17 cellular contexts compared by ENCODE assay signal in genomic region chr17:62032480-62032879, GRCh38. TPM values are rescaled to one million over a fixed set of nuclear protein-coding genes. Genes with fewer than 3 reads are reported as not detected.
A peak's percentile ranks its signal among the peaks of the same experiment; 100 is the strongest.
DNase-seq lines count a peak whose midpoint lies in the region; ATAC-seq and TF ChIP-seq lines count a peak whose summit lies in the region.
"Had no signal": no experiment of that assay in that cellular context is flagged by ENCODE, and none has a peak within 500 bp of the region (broad histone marks: within the 10 kb centered on the region; RNA-seq: fewer than 3 reads in every experiment).

No MANE protein-coding gene starts in this region.

- intact Hi-C loops in CD8-positive, alpha-beta T cell (cut with DNase I, micrococcal nuclease): loop anchor here in 1 of 2 experiments (5.0 kb wide), 1 partner anchor 35 kb away; the partner anchor contains the start of gene MED13

- no peak for ATAC-seq in CD8-positive, alpha-beta T cell
- ATAC-seq in T-helper 17 cell: no peak
- ATAC-seq in HG03175 (IDR thresholded peaks at IDR 0.05; ENCODE audit: unreplicated experiment): no peak

- no peak for DNase-seq in CD8-positive, alpha-beta T cell
- DNase-seq in EH (ENCODE audit: low read depth) (peak; percentile 20), T-helper 17 cell (no peak), glutamatergic neuron (no peak), SHP77 treated with DMSO at 0.1 percent for 48 hours (lab: John Stamatoyannopoulos, UW) (no peak), glomerular visceral epithelial cell (ENCODE audit: extremely low spot score) (no peak)
- no peak for DNase-seq in activated naive CD4-positive, alpha-beta T cell treated with anti-CD3 and anti-CD28 coated beads, Interleukin-2, amount 10 ng/mL, durations not matched to agents 7 days and 5 days
- DNase-seq: CD4-positive, CD25-positive, alpha-beta regulatory T cell; COR-L47; DMS79; IMR-90; NCI-H1694 treated with DMSO at 0.1 percent for 48 hours; NCI-H2081 treated with DMSO at 0.1 percent for 48 hours; NCI-H446; NCI-H526; SHP77 had no signal

- H3K27me3 Mint-ChIP-seq in CD8-positive, alpha-beta T cell (ENCODE audit: low read depth): no peaks in the 10 kb centered on the region
- H3K27me3 Mint-ChIP-seq in T-helper 17 cell (no peaks in the 10 kb centered on the region), glutamatergic neuron (ENCODE audit: unreplicated experiment) (peaks cover 2% of the 10 kb centered on the region)
- no peaks in the 10 kb centered on the region for H3K27me3 Mint-ChIP-seq in activated naive CD4-positive, alpha-beta T cell treated with anti-CD3 and anti-CD28 coated beads, Interleukin-2, amount 10 ng/mL, durations not matched to agents 7 days and 5 days
- H3K27me3 Mint-ChIP-seq: CD4-positive, CD25-positive, alpha-beta regulatory T cell had no signal

- H3K27ac Mint-ChIP-seq in CD8-positive, alpha-beta T cell: peak overlapping the region; percentile 64
- H3K27ac Mint-ChIP-seq in T-helper 17 cell: peak overlapping the region; percentile 53
- H3K27ac Mint-ChIP-seq in glutamatergic neuron (ENCODE audit: unreplicated experiment): peak overlapping the region; percentile 29
- H3K27ac Mint-ChIP-seq in activated naive CD4-positive, alpha-beta T cell treated with anti-CD3 and anti-CD28 coated beads, Interleukin-2, amount 10 ng/mL, durations not matched to agents 7 days and 5 days: no peak overlapping the region

- H3K9me3 ChIP-seq in CD8-positive, alpha-beta T cell (ENCODE audit: low read length): no peaks in the 10 kb centered on the region
- no peaks in the 10 kb centered on the region for H3K9me3 ChIP-seq in T-helper 17 cell (ENCODE audit: control insufficient read depth, low read length, poor library complexity, severe bottlenecking)

- no peaks in the 10 kb centered on the region for H3K9me3 Mint-ChIP-seq in CD8-positive, alpha-beta T cell
- H3K9me3 Mint-ChIP-seq in glutamatergic neuron (ENCODE audit: unreplicated experiment): no peaks in the 10 kb centered on the region
- no peaks in the 10 kb centered on the region for H3K9me3 Mint-ChIP-seq in activated naive CD4-positive, alpha-beta T cell treated with anti-CD3 and anti-CD28 coated beads, Interleukin-2, amount 10 ng/mL, durations not matched to agents 7 days and 5 days
- H3K9me3 Mint-ChIP-seq: CD4-positive, CD25-positive, alpha-beta regulatory T cell had no signal

- H3K36me3 ChIP-seq in CD8-positive, alpha-beta T cell (ENCODE audit: insufficient read depth, low read length): peaks cover 29% of the 10 kb centered on the region

- POLR2A ChIA-PET in CD8-positive, alpha-beta T cell (lab: Charles Lee): no interaction called here

- peaks cover 33% of the 10 kb centered on the region for H3K4me1 Mint-ChIP-seq in CD8-positive, alpha-beta T cell (ENCODE audit: low read depth)
- peaks cover 7% of the 10 kb centered on the region for H3K4me1 Mint-ChIP-seq in T-helper 17 cell
- peaks cover 9% of the 10 kb centered on the region for H3K4me1 Mint-ChIP-seq in glutamatergic neuron (ENCODE audit: low read depth, unreplicated experiment)
- no peaks in the 10 kb centered on the region for H3K4me1 Mint-ChIP-seq in activated naive CD4-positive, alpha-beta T cell treated with anti-CD3 and anti-CD28 coated beads, Interleukin-2, amount 10 ng/mL, durations not matched to agents 7 days and 5 days

- no peaks in the 10 kb centered on the region for H3K4me1 ChIP-seq in CD8-positive, alpha-beta T cell (ENCODE audit: insufficient read depth, low read length)

- no peak overlapping the region for H3K4me3 Mint-ChIP-seq in CD8-positive, alpha-beta T cell
- no peak overlapping the region for H3K4me3 Mint-ChIP-seq in T-helper 17 cell
- no peak overlapping the region for H3K4me3 Mint-ChIP-seq in glutamatergic neuron (ENCODE audit: unreplicated experiment)
- H3K4me3 Mint-ChIP-seq in activated naive CD4-positive, alpha-beta T cell treated with anti-CD3 and anti-CD28 coated beads, Interleukin-2, amount 10 ng/mL, durations not matched to agents 7 days and 5 days: no peak overlapping the region
- H3K4me3 Mint-ChIP-seq: CD4-positive, CD25-positive, alpha-beta regulatory T cell had no signal

- TF ChIP-seq CTCF in CD8-positive, alpha-beta T cell (IDR thresholded peaks at IDR 0.05): no peak
- TF ChIP-seq CTCF in glutamatergic neuron (IDR thresholded peaks at IDR 0.05; ENCODE audit: partially characterized antibody, unreplicated experiment): no peak

- no peak overlapping the region for H3K27ac ChIP-seq in CD8-positive, alpha-beta T cell (ENCODE audit: low read depth, low read length)

- H3K27me3 ChIP-seq in CD8-positive, alpha-beta T cell (ENCODE audit: insufficient read depth, low read length): no peaks in the 10 kb centered on the region

- H3K4me3 ChIP-seq in CD8-positive, alpha-beta T cell (ENCODE audit: low read depth, low read length): no peak overlapping the region

- peaks cover 69% of the 10 kb centered on the region for H3K36me3 Mint-ChIP-seq in CD8-positive, alpha-beta T cell
- H3K36me3 Mint-ChIP-seq in T-helper 17 cell (ENCODE audit: low read depth) (peaks cover 4% of the 10 kb centered on the region), glutamatergic neuron (ENCODE audit: unreplicated experiment) (peaks cover 22% of the 10 kb centered on the region)
- H3K36me3 Mint-ChIP-seq in activated naive CD4-positive, alpha-beta T cell treated with anti-CD3 and anti-CD28 coated beads, Interleukin-2, amount 10 ng/mL, durations not matched to agents 7 days and 5 days: peaks cover 45% of the 10 kb centered on the region

- CTCF ChIA-PET in CD8-positive, alpha-beta T cell (lab: Charles Lee): no interaction called here
- CTCF ChIA-PET in activated naive CD4-positive, alpha-beta T cell treated with anti-CD3 and anti-CD28 coated beads, Interleukin-2, amount 10 ng/mL, durations not matched to agents 7 days and 5 days (lab: Charles Lee): no interaction called here

RNA-seq across cellular contexts. Expression of gene MED13, which starts 32.6 kb away (rescaled TPM):
- 10 to 100 TPM; 85.3 to 85.9 TPM for total RNA-seq in CD8-positive, alpha-beta T cell
- total RNA-seq in T-helper 17 cell: 10 to 100 TPM; 76.5 to 98.3 TPM
- total RNA-seq in glutamatergic neuron (ENCODE audit: unreplicated experiment): 130 TPM
